8 cellular contexts compared by ENCODE assay signal in the genomic region with DNA sequence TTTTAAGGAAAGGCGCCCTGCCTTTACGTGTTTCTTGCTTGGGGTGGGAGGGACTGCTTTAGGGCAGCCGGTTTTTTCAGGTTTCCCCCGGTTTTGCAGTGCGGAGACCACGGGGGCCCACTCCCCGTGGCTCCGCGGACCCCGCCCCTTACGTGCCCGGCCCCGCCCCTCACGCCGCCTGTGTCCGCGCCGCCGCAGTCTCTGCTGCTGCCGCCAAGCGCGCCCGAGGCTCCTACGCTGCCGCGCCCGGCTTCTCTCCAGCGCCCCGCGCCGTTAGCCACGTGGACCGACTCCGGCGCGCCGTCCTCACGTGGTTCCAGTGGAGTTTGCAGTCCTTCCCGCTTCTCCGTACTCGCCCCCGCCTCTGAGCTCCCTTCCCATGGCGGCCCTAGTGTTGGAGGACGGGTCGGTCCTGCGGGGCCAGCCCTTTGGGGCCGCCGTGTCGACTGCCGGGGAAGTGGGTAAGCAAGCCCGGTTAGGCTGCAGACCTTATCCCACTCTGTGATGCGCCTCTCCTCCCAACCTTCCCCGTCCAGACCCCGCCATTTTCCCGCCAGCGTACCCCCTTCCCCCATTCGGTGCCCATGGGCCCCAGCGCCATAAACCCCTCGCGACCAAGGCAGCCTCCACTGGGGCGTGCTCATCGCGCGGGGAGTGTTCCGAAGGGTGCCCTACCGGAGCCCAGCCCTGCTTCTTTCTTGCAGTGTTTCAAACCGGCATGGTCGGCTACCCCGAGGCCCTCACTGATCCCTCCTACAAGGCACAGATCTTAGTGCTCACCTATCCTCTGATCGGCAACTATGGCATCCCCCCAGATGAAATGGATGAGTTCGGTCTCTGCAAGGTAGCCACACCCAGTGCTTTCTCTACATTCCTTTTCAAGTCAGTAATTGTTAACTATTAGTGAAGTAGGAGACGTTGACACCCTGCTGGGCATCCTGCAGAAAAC. TPM values are rescaled to one million over a fixed set of nuclear protein-coding genes. Genes with fewer than 3 reads are reported as not detected.
DNase-seq lines count a peak whose midpoint lies in the region; ATAC-seq and TF ChIP-seq lines count a peak whose summit lies in the region.

TSS of gene CAD (plus strand) at position 197 of the 949 bp plus-strand sequence. CDS start at position 380, 183 bp downstream.

- H3K36me3 ChIP-seq in ovary = no peaks in the 10 kb centered on the region
- peaks cover 18% of the 10 kb centered on the region for H3K36me3 ChIP-seq in thymus (ENCODE audit: control insufficient read depth, insufficient read depth)

- WGBS in ovary, 3 donors = 0 to 1% (median 1%) methylated on average over 71 to 72 of the region's 72 CpGs
- WGBS in thymus = under 1% methylated on average over 72 of the region's 72 CpGs

- no peaks in the 10 kb centered on the region for H3K27me3 ChIP-seq in ovary
- no peaks in the 10 kb centered on the region for H3K27me3 ChIP-seq in thymus (ENCODE audit: control insufficient read depth, insufficient read depth)

- peak; percentile 91 to 93 for ATAC-seq in activated naive CD4-positive, alpha-beta T cell treated with anti-CD3 and anti-CD28 coated beads, Interleukin-2, amount 50 U/mL, for 72 hours

- TF ChIP-seq POLR2A in NB4 (IDR thresholded peaks at IDR 0.05; ENCODE audit: extremely low read depth, insufficient read length) = peak; percentile 72
- TF ChIP-seq POLR2A in ovary (IDR thresholded peaks at IDR 0.05) = no peak

- H3K36me3 Mint-ChIP-seq in activated naive CD4-positive, alpha-beta T cell treated with anti-CD3 and anti-CD28 coated beads, Interleukin-2, amount 50 U/mL, for 72 hours = peaks cover 55 to 72% of the 10 kb centered on the region in 2 donors

- H3K27ac Mint-ChIP-seq in activated naive CD4-positive, alpha-beta T cell treated with anti-CD3 and anti-CD28 coated beads, Interleukin-2, amount 50 U/mL, for 72 hours = peak within 1 kb of the TSS; percentile 95 to 97

- peak within 1 kb of the TSS; percentile 95 for H3K4me3 ChIP-seq in NB4 (ENCODE audit: low read depth, low read length)
- H3K4me3 ChIP-seq in ovary = peak within 1 kb of the TSS; percentile 67
- H3K4me3 ChIP-seq in thymus (ENCODE audit: low read length) = peak within 1 kb of the TSS; percentile 49

- no peak for TF ChIP-seq EP300 in ovary (IDR thresholded peaks at IDR 0.05)

- H3K4me1 ChIP-seq in ovary (ENCODE audit: insufficient read depth) (peaks cover 8% of the 10 kb centered on the region), thymus (ENCODE audit: control insufficient read depth, insufficient read depth, low read length) (peaks cover 11% of the 10 kb centered on the region)

- intact Hi-C loops in ovary (cut with DNase I) = no loop called here

- peak; percentile 40 for DNase-seq in GM04504 (ENCODE audit: low read depth)
- DNase-seq in HEK293T (ENCODE audit: extremely low spot score) = peak; percentile 92
- peak; percentile 96 for DNase-seq in NB4 (ENCODE audit: low read depth)
- peak; percentile 83 for DNase-seq in SKM-1 (lab: John Stamatoyannopoulos, UW; ENCODE audit: unreplicated experiment)
- peak; percentile 88 for DNase-seq in activated naive CD4-positive, alpha-beta T cell treated with anti-CD3 and anti-CD28 coated beads, Interleukin-2, amount 50 U/mL, for 72 hours (ENCODE audit: low spot score in 2 of 2)
- DNase-seq in glomerular visceral epithelial cell (ENCODE audit: extremely low spot score) = peak; percentile 77
- DNase-seq in ovary = peak; percentile 79 to 91 (median 87)

- H3K9me3 ChIP-seq in ovary (no peaks in the 10 kb centered on the region), thymus (ENCODE audit: control insufficient read depth) (no peaks in the 10 kb centered on the region)

- TF ChIP-seq CTCF in NB4 (IDR thresholded peaks at IDR 0.05; ENCODE audit: low read depth, low read length) = no peak
- peak; percentile 21 to 55 (median 31) for TF ChIP-seq CTCF in ovary (IDR thresholded peaks at IDR 0.05)

- POLR2A ChIA-PET in HEK293T (lab: Yijun Ruan, JAX) = interaction anchor here (0.9 to 1.8 kb wide), 4 partner anchors 12 to 57 kb away, joined by 3 to 5 read pairs (median 4); no protein-coding TSS in a partner anchor

- CTCF ChIA-PET in HEK293T (lab: Yijun Ruan, JAX) = interaction anchor here (0.6 to 0.7 kb wide), 3 partner anchors 11 to 128 kb away, joined by 3 to 4 read pairs (median 3); no protein-coding TSS in a partner anchor

- no peaks in the 10 kb centered on the region for H3K9me3 Mint-ChIP-seq in activated naive CD4-positive, alpha-beta T cell treated with anti-CD3 and anti-CD28 coated beads, Interleukin-2, amount 50 U/mL, for 72 hours

- H3K27ac ChIP-seq in ovary = peak within 1 kb of the TSS in 1 of 2 donors; percentile 10
- H3K27ac ChIP-seq in thymus (ENCODE audit: low read depth) = peak within 1 kb of the TSS; percentile 70

TF ChIP-seq in HEK293T, 16 proteins besides CTCF, POLR2A, EP300 and RAD21:
- peak; percentile 94 for TF ChIP-seq L3MBTL2 (conservative IDR thresholded peaks at IDR 0.05)
- TF ChIP-seq ELF4 (IDR thresholded peaks at IDR 0.05) = no peak; the same call in 1 of the 2 replicates

RNA-seq across cellular contexts. Expression of gene CAD, which starts in this region (rescaled TPM):
- total RNA-seq in activated naive CD4-positive, alpha-beta T cell treated with anti-CD3 and anti-CD28 coated beads, Interleukin-2, amount 50 U/mL, for 72 hours = 10 to 100 TPM; 85.2 to 86.3 TPM
- 10 to 100 TPM; 15.3 to 53.9 (median 36.3) TPM for total RNA-seq in ovary
- polyA plus RNA-seq in ovary = 10 to 100 TPM; 11.9 to 16.2 TPM
- 18.6 TPM for polyA plus RNA-seq in thymus

Comparison
In these comparisons a context has a peak if more than half of its experiments do, and no peak if none do; other contexts are left out.
1. DNase-seq: peak in every context shown above with its lines; median percentile 96 in NB4; 92 in HEK293T; 88 in activated naive CD4-positive, alpha-beta T cell treated with anti-CD3 and anti-CD28 coated beads, Interleukin-2, amount 50 U/mL, for 72 hours; 87 in ovary; 83 in SKM-1; 77 in glomerular visceral epithelial cell; 40 in GM04504.